In genomic region chr2:14355102-14355501, GRCh38 we compare ENCODE assay signal across 35 cellular contexts.
DNase-seq lines count a peak whose midpoint lies in the region; ATAC-seq, FAIRE-seq and TF ChIP-seq lines count a peak whose summit lies in the region.
"Had no signal": no experiment of that assay in that cellular context is flagged by ENCODE, and none has a peak within 500 bp of the region (broad histone marks: within the 10 kb centered on the region; RNA-seq: fewer than 3 reads in every experiment).

No MANE protein-coding gene starts in this region.

- TF ChIP-seq CTCF in HepG2 (CRISPR knock-in tag; IDR thresholded peaks at IDR 0.05) (no peak), right lobe of liver (IDR thresholded peaks at IDR 0.05) (no peak), A549 (IDR thresholded peaks at IDR 0.05) (no peak), IMR-90 (conservative IDR thresholded peaks at IDR 0.05; ENCODE audit: low read depth, low read length) (no peak), nephron (IDR thresholded peaks at IDR 0.05; ENCODE audit: unreplicated experiment in 3 of 3) (no peak)
- no peak for TF ChIP-seq CTCF in CD8-positive, alpha-beta T cell (IDR thresholded peaks at IDR 0.05)

- H3K9me3 Mint-ChIP-seq in nephron: no peaks in the 10 kb centered on the region
- peaks cover 5% of the 10 kb centered on the region for H3K9me3 Mint-ChIP-seq in CD8-positive, alpha-beta T cell

- H3K27me3 Mint-ChIP-seq in nephron (ENCODE audit: low read depth): no peaks in the 10 kb centered on the region
- no peaks in the 10 kb centered on the region for H3K27me3 Mint-ChIP-seq in CD8-positive, alpha-beta T cell (ENCODE audit: low read depth)
- H3K27me3 Mint-ChIP-seq: B cell; CD4-positive, alpha-beta memory T cell; CD4-positive, alpha-beta T cell; CD4-positive, CD25-positive, alpha-beta regulatory T cell; CD8-positive, alpha-beta memory T cell had no signal

- no peak for TF ChIP-seq POLR2A in HepG2 (IDR thresholded peaks at IDR 0.05; ENCODE audit: insufficient read depth in 1 of 2, low read depth in 2 of 2, low read length in 2 of 2)
- TF ChIP-seq POLR2A in right lobe of liver (IDR thresholded peaks at IDR 0.05): no peak
- TF ChIP-seq POLR2A in A549 (IDR thresholded peaks at IDR 0.05; ENCODE audit: low read length): no peak
- no peak for TF ChIP-seq POLR2A in IMR-90 (IDR thresholded peaks at IDR 0.05; ENCODE audit: low read depth, low read length)

- TF ChIP-seq RAD21 in HepG2 (CRISPR knock-in tag; IDR thresholded peaks at IDR 0.05) (no peak), A549 (conservative IDR thresholded peaks at IDR 0.05 in 1 of 2, IDR thresholded peaks at IDR 0.05 in 1 of 2) (no peak), IMR-90 (IDR thresholded peaks at IDR 0.05; ENCODE audit: low read length) (no peak)

- no peak overlapping the region for H4K8ac ChIP-seq in IMR-90 (ENCODE audit: low read depth in 2 of 2, low read length in 2 of 2)

- no peak overlapping the region for H3K23ac ChIP-seq in IMR-90 (ENCODE audit: low read depth, low read length)

- H3K27ac ChIP-seq in HepG2 (ENCODE audit: extremely low read length, insufficient read depth, low read length) (no peak overlapping the region), right lobe of liver (no peak overlapping the region), A549 (no peak overlapping the region), IMR-90 (ENCODE audit: insufficient read depth, low read length) (no peak overlapping the region)
- H3K27ac ChIP-seq in CD8-positive, alpha-beta T cell (ENCODE audit: low read depth, low read length): no peak overlapping the region
- H3K27ac ChIP-seq: 22Rv1; BLaER1; BLaER1 treated with 17β-estradiol and CSF1 and Interleukin-3, amounts not matched to agents 10 nM and 100 nM; C4-2B had no signal

- H3K36me3 ChIP-seq in HepG2 (replicated peaks in 1 of 2; ENCODE audit: control insufficient read depth in 1 of 2, insufficient read depth in 2 of 2, low read length in 2 of 2) (no peaks in the 10 kb centered on the region), right lobe of liver (no peaks in the 10 kb centered on the region), IMR-90 (ENCODE audit: control insufficient read depth, insufficient read depth, low read length) (no peaks in the 10 kb centered on the region)
- H3K36me3 ChIP-seq in CD8-positive, alpha-beta T cell (ENCODE audit: insufficient read depth, low read length): no peaks in the 10 kb centered on the region
- H3K36me3 ChIP-seq: BE2C; BLaER1; BLaER1 treated with 17β-estradiol and CSF1 and Interleukin-3, amounts not matched to agents 10 nM and 100 nM had no signal

- BruUV-seq in HepG2 (replicated peaks; lab: Mats Ljungman, UMichigan) (no TSS peak), IMR-90 (replicated peaks; lab: Mats Ljungman, UMichigan) (no TSS peak)

- H2BK120ac ChIP-seq in IMR-90 (ENCODE audit: low read depth, low read length): no peak overlapping the region

- no peak for FAIRE-seq in HepG2 (lab: Jason Lieb, UNC)
- no peak for FAIRE-seq in A549 (lab: Jason Lieb, UNC)
- FAIRE-seq: A204.1, D721Med had no signal

- H3K9me3 ChIP-seq in HepG2 (ENCODE audit: low read length) (peaks cover 71% of the 10 kb centered on the region), right lobe of liver (no peaks in the 10 kb centered on the region), A549 (peaks cover 3% of the 10 kb centered on the region; the same call in 1 of the 3 replicates), IMR-90 (ENCODE audit: control insufficient read depth, insufficient read depth, low read length) (peaks cover 5% of the 10 kb centered on the region)
- H3K9me3 ChIP-seq in CD8-positive, alpha-beta T cell (ENCODE audit: low read length): no peaks in the 10 kb centered on the region
- H3K9me3 ChIP-seq: BE2C; BLaER1; BLaER1 treated with 17β-estradiol and CSF1 and Interleukin-3, amounts not matched to agents 10 nM and 100 nM; Caco-2 had no signal

- 4% methylated on average over 2 of the region's 2 CpGs for WGBS in HepG2 (ENCODE audit: low lambda C conversion rate)
- WGBS in right lobe of liver (ENCODE audit: insufficient coverage, low coverage, low lambda C conversion rate, missing lambda C conversion rate): 39% methylated on average over 2 of the region's 2 CpGs
- 1% methylated on average over 2 of the region's 2 CpGs for WGBS in A549 (ENCODE audit: missing lambda C conversion rate)
- no CpG with 5 or more reads among the region's 2 CpGs for WGBS in IMR-90 (ENCODE audit: extremely low coverage in 2 of 2, insufficient read length in 1 of 2), 2 experiments

- H2BK5ac ChIP-seq in IMR-90 (ENCODE audit: low read depth, low read length, poor library complexity, severe bottlenecking): no peak overlapping the region

- peak overlapping the region in 2 of 3 experiments; percentile 44 to 78 for H3K27ac Mint-ChIP-seq in nephron
- H3K27ac Mint-ChIP-seq in CD8-positive, alpha-beta T cell: no peak overlapping the region
- H3K27ac Mint-ChIP-seq: B cell; CD14-positive monocyte; CD4-positive, alpha-beta memory T cell; CD4-positive, alpha-beta T cell; CD4-positive, CD25-positive, alpha-beta regulatory T cell; CD8-positive, alpha-beta memory T cell had no signal

- no peak overlapping the region for H3K9ac ChIP-seq in HepG2 (ENCODE audit: insufficient read depth, low read depth, low read length)
- no peak overlapping the region for H3K9ac ChIP-seq in IMR-90 (ENCODE audit: low read depth, low read length)
- H3K9ac ChIP-seq: BLaER1; BLaER1 treated with 17β-estradiol and CSF1 and Interleukin-3, amounts not matched to agents 10 nM and 100 nM had no signal

- H2AK5ac ChIP-seq in IMR-90 (ENCODE audit: low read depth, low read length): no peak overlapping the region

- H3K79me2 ChIP-seq in HepG2 (ENCODE audit: insufficient read depth, low read length): no peaks in the 10 kb centered on the region

- H3K18ac ChIP-seq in IMR-90 (ENCODE audit: low read depth, low read length): no peak overlapping the region

- H3K27me3 ChIP-seq in HepG2 (ENCODE audit: control insufficient read depth in 1 of 2, insufficient read depth in 2 of 2, low read length in 2 of 2) (no peaks in the 10 kb centered on the region), right lobe of liver (no peaks in the 10 kb centered on the region), IMR-90 (ENCODE audit: control insufficient read depth, insufficient read depth, low read length) (no peaks in the 10 kb centered on the region)
- no peaks in the 10 kb centered on the region for H3K27me3 ChIP-seq in CD8-positive, alpha-beta T cell (ENCODE audit: insufficient read depth, low read length)
- H3K27me3 ChIP-seq: BLaER1; BLaER1 treated with 17β-estradiol and CSF1 and Interleukin-3, amounts not matched to agents 10 nM and 100 nM had no signal

- H4K5ac ChIP-seq in IMR-90 (ENCODE audit: low read depth, low read length): no peak overlapping the region

- ATAC-seq in HepG2 (no peak), right lobe of liver (no peak), A549 (no peak), IMR-90 (ENCODE audit: low read depth) (no peak)
- no peak for ATAC-seq in CD8-positive, alpha-beta T cell

- H3K9me1 ChIP-seq in IMR-90 (ENCODE audit: insufficient read depth, low read length): no peaks in the 10 kb centered on the region

- no peaks in the 10 kb centered on the region for H3K36me3 Mint-ChIP-seq in nephron (ENCODE audit: low read depth)
- H3K36me3 Mint-ChIP-seq in CD8-positive, alpha-beta T cell: no peaks in the 10 kb centered on the region
- H3K36me3 Mint-ChIP-seq: CD14-positive monocyte; CD4-positive, alpha-beta memory T cell; CD4-positive, CD25-positive, alpha-beta regulatory T cell; CD8-positive, alpha-beta memory T cell had no signal

- H3K4me3 ChIP-seq in HepG2 (replicated peaks in 1 of 3; ENCODE audit: insufficient read depth in 1 of 3, low read depth in 2 of 3, low read length in 3 of 3) (no peak overlapping the region), right lobe of liver (no peak overlapping the region), A549 (no peak overlapping the region), IMR-90 (ENCODE audit: insufficient read depth, low read depth, low read length) (no peak overlapping the region)
- H3K4me3 ChIP-seq in CD8-positive, alpha-beta T cell (ENCODE audit: low read depth, low read length): no peak overlapping the region
- H3K4me3 ChIP-seq: BLaER1; BLaER1 treated with 17β-estradiol and CSF1 and Interleukin-3, amounts not matched to agents 10 nM and 100 nM had no signal

- POLR2A ChIA-PET in HepG2 (lab: Yijun Ruan, JAX): no interaction called here
- POLR2A ChIA-PET in A549 (lab: Yijun Ruan, JAX): no interaction called here
- POLR2A ChIA-PET in IMR-90 (lab: Charles Lee; ENCODE audit: unreplicated experiment): no interaction called here
- POLR2A ChIA-PET in CD8-positive, alpha-beta T cell (lab: Charles Lee): no interaction called here

- H3K4me1 Mint-ChIP-seq in nephron: no peaks in the 10 kb centered on the region
- H3K4me1 Mint-ChIP-seq in CD8-positive, alpha-beta T cell (ENCODE audit: low read depth): no peaks in the 10 kb centered on the region
- H3K4me1 Mint-ChIP-seq: B cell; CD14-positive monocyte; CD4-positive, alpha-beta memory T cell; CD4-positive, CD25-positive, alpha-beta regulatory T cell; CD8-positive, alpha-beta memory T cell had no signal

- H3K79me1 ChIP-seq in IMR-90 (ENCODE audit: low read depth in 1 of 2, low read length in 2 of 2): no peaks in the 10 kb centered on the region

- no peak overlapping the region for H2BK20ac ChIP-seq in IMR-90 (ENCODE audit: low read depth, low read length)

- H3K4me3 Mint-ChIP-seq in nephron: no peak overlapping the region
- no peak overlapping the region for H3K4me3 Mint-ChIP-seq in CD8-positive, alpha-beta T cell
- H3K4me3 Mint-ChIP-seq: B cell; CD14-positive monocyte; CD4-positive, alpha-beta memory T cell; CD4-positive, alpha-beta T cell; CD4-positive, CD25-positive, alpha-beta regulatory T cell; CD8-positive, alpha-beta memory T cell had no signal

- H3K14ac ChIP-seq in IMR-90 (replicated peaks; ENCODE audit: low read depth, low read length): no peak overlapping the region

- in situ Hi-C loops in HepG2 (cut with HindIII; ENCODE audit: extremely low pct_ligation_motif_present, low pct_unique_long_range_greater_than_20kb): no loop called here
- in situ Hi-C loops in IMR-90 (cut with MboI; ENCODE audit: low sequenced_read_pairs): no loop called here

- no peak overlapping the region for H3K4me2 ChIP-seq in HepG2 (ENCODE audit: low read depth, low read length)
- no peak overlapping the region for H3K4me2 ChIP-seq in A549
- no peak overlapping the region for H3K4me2 ChIP-seq in IMR-90 (ENCODE audit: low read depth, low read length)
- H3K4me2 ChIP-seq: BLaER1; BLaER1 treated with 17β-estradiol and CSF1 and Interleukin-3, amounts not matched to agents 10 nM and 100 nM had no signal

- dilution Hi-C loops in IMR-90 (cut with HindIII; ENCODE audit: low sequenced_read_pairs, unreplicated experiment): no loop called here

- no peaks in the 10 kb centered on the region for H3K4me1 ChIP-seq in HepG2 (ENCODE audit: insufficient read depth, low read length)
- H3K4me1 ChIP-seq in right lobe of liver: no peaks in the 10 kb centered on the region
- H3K4me1 ChIP-seq in A549: no peaks in the 10 kb centered on the region
- H3K4me1 ChIP-seq in IMR-90 (ENCODE audit: control insufficient read depth, insufficient read depth, low read length): no peaks in the 10 kb centered on the region
- H3K4me1 ChIP-seq in CD8-positive, alpha-beta T cell (ENCODE audit: insufficient read depth, low read length): no peaks in the 10 kb centered on the region
- H3K4me1 ChIP-seq: BE2C; BLaER1; BLaER1 treated with 17β-estradiol and CSF1 and Interleukin-3, amounts not matched to agents 10 nM and 100 nM had no signal

- intact Hi-C loops in HepG2 (cut with micrococcal nuclease; ENCODE audit: unreplicated experiment): no loop called here
- intact Hi-C loops in right lobe of liver (cut with DNase I): no loop called here
- intact Hi-C loops in IMR-90 (cut with micrococcal nuclease): no loop called here
- intact Hi-C loops in CD8-positive, alpha-beta T cell (cut with DNase I, micrococcal nuclease): no loop called here

- no peak overlapping the region for H4K91ac ChIP-seq in IMR-90 (ENCODE audit: insufficient read depth, low read depth, low read length)

- no peak overlapping the region for H2AK9ac ChIP-seq in IMR-90 (replicated peaks; ENCODE audit: low read depth, low read length, poor library complexity)

- H3K56ac ChIP-seq in IMR-90 (ENCODE audit: extremely low read depth, insufficient read depth, low read length): no peak overlapping the region

- no peak for TF ChIP-seq EP300 in HepG2 (IDR thresholded peaks at IDR 0.05; ENCODE audit: low read depth in 2 of 2, low read length in 2 of 2)
- TF ChIP-seq EP300 in HepG2 (CRISPR knock-in tag; IDR thresholded peaks at IDR 0.05; ENCODE audit: borderline replicate concordance): no peak
- no peak for TF ChIP-seq EP300 in A549 (IDR thresholded peaks at IDR 0.05)

- no peak for DNase-seq in HepG2 (ENCODE audit: low spot score)
- no peak for DNase-seq in right lobe of liver
- DNase-seq in A549 (ENCODE audit: low read depth in 1 of 2, low spot score in 1 of 2): no peak
- DNase-seq in IMR-90: no peak
- no peak for DNase-seq in CD8-positive, alpha-beta T cell
- no peak for DNase-seq in effector CD8-positive, alpha-beta T cell (lab: John Stamatoyannopoulos, UW)
- no peak for DNase-seq in NCI-H446 treated with DMSO at 0.1 percent for 48 hours (lab: John Stamatoyannopoulos, UW)
- DNase-seq: 8988T; ACHN; AML-193; BE2C; C1 segment of cervical spinal cord; Caco-2; Calu3; CD4-positive, alpha-beta memory T cell; CD4-positive, alpha-beta T cell; CD4-positive, CD25-positive, alpha-beta regulatory T cell; CD8-positive, alpha-beta memory T cell; COR-L47; DMS 273 treated with DMSO at 0.1 percent for 48 hours; DMS153; DMS53; DMS79; DMS79 treated with DMSO at 0.1 percent for 48 hours; DND-41; EL had no signal

- H2AFZ ChIP-seq in HepG2 (ENCODE audit: low read length) (no peak overlapping the region), IMR-90 (replicated peaks; ENCODE audit: low read length, poor library complexity) (no peak overlapping the region)

- no peaks in the 10 kb centered on the region for H4K20me1 ChIP-seq in HepG2 (ENCODE audit: insufficient read depth, low read length)
- H4K20me1 ChIP-seq in IMR-90 (ENCODE audit: insufficient read depth, low read length): no peaks in the 10 kb centered on the region
- H4K20me1 ChIP-seq: BLaER1; BLaER1 treated with 17β-estradiol and CSF1 and Interleukin-3, amounts not matched to agents 10 nM and 100 nM had no signal

- CTCF ChIA-PET in HepG2 (lab: Yijun Ruan, JAX; ENCODE audit: low intra/inter-chr PET ratio, low total read pairs) (no interaction called here), A549 (lab: Yijun Ruan, JAX) (no interaction called here), IMR-90 (lab: Yijun Ruan, JAX) (no interaction called here)
- CTCF ChIA-PET in CD8-positive, alpha-beta T cell (lab: Charles Lee): interaction anchor here (1.2 kb wide), 1 partner anchor 9 kb away, joined by 3 read pairs; no protein-coding TSS in a partner anchor

- H2BK15ac ChIP-seq in IMR-90 (ENCODE audit: low read depth, low read length): no peak overlapping the region

- H3K4ac ChIP-seq in IMR-90 (ENCODE audit: low read depth, low read length): no peak overlapping the region

Comparison
In these comparisons a context has a peak if more than half of its experiments do, and no peak if none do; other contexts are left out.
1. Of the 38 proteins assayed by ChIP-seq in both HepG2 and A549: peak only in HepG2: none; only in A549: none; in both: MAFK; in neither: 37.